In genomic region chr16:88926374-88926990, GRCh38 we compare ENCODE assay signal across 21 cellular contexts. TPM values are rescaled to one million over a fixed set of nuclear protein-coding genes. Genes with fewer than 3 reads are reported as not detected.
A peak's percentile ranks its signal among the peaks of the same experiment; 100 is the strongest.
DNase-seq lines count a peak whose midpoint lies in the region; ATAC-seq, FAIRE-seq and TF ChIP-seq lines count a peak whose summit lies in the region.
"Had no signal": no experiment of that assay in that cellular context is flagged by ENCODE, and none has a peak within 500 bp of the region (broad histone marks: within the 10 kb centered on the region; RNA-seq: fewer than 3 reads in every experiment).

No MANE protein-coding gene starts in this region.

- no peak for TF ChIP-seq EP300 in H1 (IDR thresholded peaks at IDR 0.05; ENCODE audit: borderline replicate concordance in 1 of 2, low read depth in 2 of 2, low read length in 2 of 2)

- H3K36me3 Mint-ChIP-seq in type B pancreatic cell, result no peaks in the 10 kb centered on the region
- H3K36me3 Mint-ChIP-seq: natural killer cell treated with Interleukin-12 subunit alpha and Interleukin-12 subunit beta and Interleukin-15 and Interleukin-18, amount 100 ng/mL, for 72 hours had no signal

- POLR2A ChIA-PET in H1 (lab: Charles Lee; ENCODE audit: partially characterized antibody), result interaction anchor here (0.6 to 1.3 kb wide), 2 partner anchors 84 to 591 kb away, joined by 3 read pairs; no protein-coding TSS in a partner anchor

- H3K4me1 Mint-ChIP-seq in type B pancreatic cell (ENCODE audit: unreplicated experiment), result peaks cover 15% of the 10 kb centered on the region

- H3K27ac ChIP-seq in OCI-LY1 (ENCODE audit: low read depth, low read length, poor library complexity, severe bottlenecking), result no peak overlapping the region
- no peak overlapping the region for H3K27ac ChIP-seq in H1 (ENCODE audit: low read depth, low read length)
- H3K27ac ChIP-seq: 22Rv1, C4-2B, SK-N-MC had no signal

- H3K4me3 ChIP-seq in OCI-LY1 (ENCODE audit: low read depth, low read length, poor library complexity, severe bottlenecking) (no peak overlapping the region), H1 (ENCODE audit: extremely low read depth in 1 of 4, insufficient read depth in 2 of 4, low read depth in 3 of 4, low read length in 4 of 4) (no peak overlapping the region)
- H3K4me3 ChIP-seq: heart left ventricle, SK-N-MC had no signal

- peak overlapping the region; percentile 70 for H3K4me3 Mint-ChIP-seq in type B pancreatic cell
- H3K4me3 Mint-ChIP-seq: activated CD4-positive, alpha-beta T cell treated with anti-CD3 and anti-CD28 coated beads for 36 hours; natural killer cell treated with Interleukin-12 subunit alpha and Interleukin-12 subunit beta and Interleukin-15 and Interleukin-18, amount 100 ng/mL, for 72 hours had no signal

- H2BK120ac ChIP-seq in H1 (replicated peaks; ENCODE audit: low read depth, low read length), result peak overlapping the region; percentile 43

- H3K9me3 ChIP-seq in OCI-LY1 (ENCODE audit: low read length) (no peaks in the 10 kb centered on the region), H1 (ENCODE audit: insufficient read depth in 2 of 2, low read depth in 1 of 2, low read length in 1 of 2) (no peaks in the 10 kb centered on the region)
- H3K9me3 ChIP-seq: heart left ventricle had no signal

- no peak overlapping the region for H4K5ac ChIP-seq in H1 (ENCODE audit: insufficient read length, low read depth, low read length)

- 84% methylated on average over 16 of the region's 27 CpGs; no CpG with 5 or more reads in 1 of the 2 experiments for WGBS in H1 (ENCODE audit: extremely low coverage in 1 of 2, insufficient coverage in 1 of 2, insufficient read length in 1 of 2, insufficient replicate concordance in 2 of 2, low coverage in 1 of 2, low lambda C conversion rate in 2 of 2, missing lambda C conversion rate in 1 of 2), 2 experiments

- H4K91ac ChIP-seq in H1 (replicated peaks; ENCODE audit: insufficient read length, low read length), result peak overlapping the region; percentile 65

- no peak overlapping the region for H2AFZ ChIP-seq in OCI-LY1 (ENCODE audit: low read length)
- no peak overlapping the region for H2AFZ ChIP-seq in H1 (ENCODE audit: low read length)

- no peak overlapping the region for H3K56ac ChIP-seq in H1 (replicated peaks; ENCODE audit: insufficient read length, low read depth, low read length)

- H2BK15ac ChIP-seq in H1 (ENCODE audit: low read length), result 0 out of 2 replicates have a peak overlapping the region, but pooled peaks have one; percentile 40

- no peaks in the 10 kb centered on the region for H3K27me3 Mint-ChIP-seq in type B pancreatic cell
- H3K27me3 Mint-ChIP-seq: activated CD4-positive, alpha-beta T cell treated with anti-CD3 and anti-CD28 coated beads for 36 hours had no signal

- no peak overlapping the region for H3K4me2 ChIP-seq in OCI-LY1 (ENCODE audit: low read length)
- H3K4me2 ChIP-seq in H1 (ENCODE audit: insufficient read depth in 1 of 2, low read depth in 2 of 2, low read length in 2 of 2), result no peak overlapping the region

- H2BK12ac ChIP-seq in H1 (ENCODE audit: low read depth, low read length), result peak overlapping the region; percentile 11; the same call in 1 of the 2 replicates

- no peak overlapping the region; the same call in 1 of the 2 replicates for H3K18ac ChIP-seq in H1 (ENCODE audit: extremely low read depth, low read length)

- no peak overlapping the region for H2BK20ac ChIP-seq in H1 (ENCODE audit: low read length)

- no peaks in the 10 kb centered on the region for H3K9me2 ChIP-seq in OCI-LY1 (ENCODE audit: low read depth, low read length)

- CTCF ChIA-PET in H1 (lab: Charles Lee; ENCODE audit: partially characterized antibody), result interaction anchor here (1.1 to 1.5 kb wide), 5 partner anchors 9 to 219 kb away, joined by 3 to 4 read pairs (median 3); no protein-coding TSS in a partner anchor

- no peaks in the 10 kb centered on the region for H4K20me1 ChIP-seq in OCI-LY1 (ENCODE audit: insufficient read depth, low read length)
- no peaks in the 10 kb centered on the region for H4K20me1 ChIP-seq in H1 (replicated peaks in 1 of 2; ENCODE audit: control insufficient read depth in 1 of 2, insufficient read depth in 2 of 2, low read length in 2 of 2)

- H3K36me3 ChIP-seq in OCI-LY1 (ENCODE audit: insufficient read depth, low read length) (peaks cover 6% of the 10 kb centered on the region; the same call in 1 of the 2 replicates), H1 (ENCODE audit: control insufficient read depth in 2 of 4, insufficient read depth in 4 of 4, low read length in 3 of 4) (no peaks in the 10 kb centered on the region)
- H3K36me3 ChIP-seq: heart left ventricle had no signal

- no peak for TF ChIP-seq RAD21 in H1 (IDR thresholded peaks at IDR 0.05 in 1 of 2, conservative IDR thresholded peaks at IDR 0.05 in 1 of 2; ENCODE audit: low read depth in 2 of 2, low read length in 2 of 2)

- H3K9ac ChIP-seq in OCI-LY1 (ENCODE audit: low read length) (no peak overlapping the region), H1 (replicated peaks in 1 of 4; ENCODE audit: extremely low read depth in 1 of 4, low read depth in 3 of 4, low read length in 3 of 4) (no peak overlapping the region)

- no peak overlapping the region for H4K8ac ChIP-seq in H1 (ENCODE audit: extremely low read depth, insufficient read depth, low read length)

- no peak overlapping the region for H3K23ac ChIP-seq in H1 (ENCODE audit: insufficient read length)

- H3K79me2 ChIP-seq in OCI-LY1 (ENCODE audit: insufficient read depth, low read length), result no peaks in the 10 kb centered on the region
- H3K79me2 ChIP-seq in H1 (ENCODE audit: control insufficient read depth in 1 of 2, insufficient read depth in 2 of 2, low read length in 2 of 2), result no peaks in the 10 kb centered on the region

- no peak overlapping the region; the same call in 1 of the 2 replicates for H2AK5ac ChIP-seq in H1 (ENCODE audit: low read depth, low read length)

- no peak for TF ChIP-seq POLR2A in H1 (IDR thresholded peaks at IDR 0.05; ENCODE audit: control extremely low read depth in 1 of 2, low read depth in 2 of 2, low read length in 2 of 2)

- peak; percentile 7; the same call in 1 of the 2 replicates for TF ChIP-seq CTCF in OCI-LY1 (IDR thresholded peaks at IDR 0.05; ENCODE audit: low read length)
- TF ChIP-seq CTCF in H1 (IDR thresholded peaks at IDR 0.05; ENCODE audit: control extremely low read depth in 1 of 3, insufficient read depth in 1 of 3, low read depth in 1 of 3, low read length in 3 of 3), result no peak
- TF ChIP-seq CTCF in type B pancreatic cell (conservative IDR thresholded peaks at IDR 0.05), result no peak

- H3K4ac ChIP-seq in H1 (replicated peaks; ENCODE audit: insufficient read length, low read depth, low read length), result peak overlapping the region; percentile 85

- no peak for FAIRE-seq in H1 (lab: Jason Lieb, UNC)
- FAIRE-seq: islet of Langerhans had no signal

- H3K27ac Mint-ChIP-seq in type B pancreatic cell, result peak overlapping the region; percentile 56
- H3K27ac Mint-ChIP-seq: activated CD4-positive, alpha-beta T cell treated with anti-CD3 and anti-CD28 coated beads for 36 hours; natural killer cell treated with Interleukin-12 subunit alpha and Interleukin-12 subunit beta and Interleukin-15 and Interleukin-18, amount 100 ng/mL, for 72 hours had no signal

- no peaks in the 10 kb centered on the region for H3K23me2 ChIP-seq in H1 (ENCODE audit: low read depth, low read length)

- H3F3A ChIP-seq in OCI-LY1 (ENCODE audit: insufficient read depth, low read length), result no peaks in the 10 kb centered on the region

- H3K14ac ChIP-seq in H1 (ENCODE audit: insufficient read length), result no peak overlapping the region

- no peaks in the 10 kb centered on the region for H3K79me1 ChIP-seq in H1 (ENCODE audit: low read depth, low read length)

- no peak overlapping the region; the same call in 1 of the 2 replicates for H2BK5ac ChIP-seq in H1 (ENCODE audit: low read depth, low read length)

- peaks cover 23% of the 10 kb centered on the region for H3K4me1 ChIP-seq in OCI-LY1 (ENCODE audit: insufficient read depth, low read length, severe bottlenecking)
- H3K4me1 ChIP-seq in H1 (replicated peaks in 1 of 4; ENCODE audit: control insufficient read depth in 3 of 4, insufficient read depth in 4 of 4, low read length in 3 of 4), result peaks cover 0 to 30% (median 16%) of the 10 kb centered on the region in 4 experiments; a peak in 5 of 7 replicates

- H3K9me3 Mint-ChIP-seq in type B pancreatic cell, result no peaks in the 10 kb centered on the region
- H3K9me3 Mint-ChIP-seq: natural killer cell treated with Interleukin-12 subunit alpha and Interleukin-12 subunit beta and Interleukin-15 and Interleukin-18, amount 100 ng/mL, for 72 hours had no signal

- ATAC-seq in GM21528 (IDR thresholded peaks at IDR 0.05; ENCODE audit: low FRiP score, unreplicated experiment) (no peak), HG03565 (IDR thresholded peaks at IDR 0.05; ENCODE audit: unreplicated experiment) (no peak)
- ATAC-seq: activated CD4-positive, alpha-beta T cell treated with anti-CD3 and anti-CD28 coated beads for 36 hours; heart left ventricle; natural killer cell treated with Interleukin-12 subunit alpha and Interleukin-12 subunit beta and Interleukin-15 and Interleukin-18, amount 100 ng/mL, for 72 hours had no signal

- DNase-seq in DMS53 (lab: John Stamatoyannopoulos, UW) (peak; percentile 22), DMS53 treated with DMSO at 0.1 percent for 48 hours (lab: John Stamatoyannopoulos, UW; ENCODE audit: unreplicated experiment) (no peak), H1 (ENCODE audit: low read depth in 1 of 2, low spot score in 2 of 2) (no peak), type B pancreatic cell (ENCODE audit: extremely low spot score, unreplicated experiment) (no peak), globus pallidus (ENCODE audit: low spot score) (no peak)
- DNase-seq: activated CD4-positive, alpha-beta T cell treated with anti-CD3 and anti-CD28 coated beads for 36 hours; central memory CD4-positive, alpha-beta T cell; heart left ventricle; mammary epithelial cell; NCI-H1092; NCI-H524 treated with DMSO at 0.1 percent for 48 hours; OCI-M1; T1000 had no signal

- no peaks in the 10 kb centered on the region; the same call in 1 of the 2 replicates for H3K27me3 ChIP-seq in OCI-LY1 (ENCODE audit: insufficient read depth, low read length)
- no peaks in the 10 kb centered on the region for H3K27me3 ChIP-seq in H1 (replicated peaks in 1 of 4; ENCODE audit: control insufficient read depth in 3 of 4, extremely low read depth in 1 of 4, insufficient read depth in 3 of 4, low read length in 3 of 4)

TF ChIP-seq in H1, 55 proteins besides CTCF, POLR2A, EP300 and RAD21 (continues in another document):
- TF ChIP-seq CHD2 (IDR thresholded peaks at IDR 0.05; ENCODE audit: low read length), result no peak
- TF ChIP-seq TBP (IDR thresholded peaks at IDR 0.05; ENCODE audit: low read depth, low read length), result no peak

RNA-seq across cellular contexts. Expression of gene CBFA2T3, which starts 50.5 kb away (rescaled TPM):
- total RNA-seq in H1 (2021; fragmentation: NEBNext Ultra II Directional; extraction: Animal tissue kit (Norgen Biotek cat#: 25700)), result 1.3 and 2.7 TPM in 2 replicates
- polyA plus RNA-seq in H1 (2011; rRNA removed), result 0.51 and 1.5 TPM in 2 replicates
- polyA plus RNA-seq in H1 (2011; cell fraction: cytosol; rRNA removed), result 0.62 TPM
- 3.9 TPM for polyA plus RNA-seq in H1 (2011; cell fraction: nucleus; rRNA removed)
- 0.99 to 1.7 TPM (median 1.2 TPM) in 4 replicates for polyA plus RNA-seq in H1 (2012, experiment 1 of 2)
- 1.1 TPM for polyA plus RNA-seq in H1 (2012, experiment 2 of 2)
- 1.6 TPM for polyA plus RNA-seq in H1 (2013, experiment 1 of 2)
- polyA plus RNA-seq in H1 (2013, experiment 2 of 2), result 1.2 TPM
- polyA minus RNA-seq in H1 (2011; rRNA and poly(A)+ RNA removed), result 0.59 and 0.66 TPM in 2 replicates
- polyA minus RNA-seq in H1 (2011; cell fraction: cytosol; rRNA and poly(A)+ RNA removed), result 2.9 TPM
- polyA minus RNA-seq in H1 (2011; cell fraction: nucleus; rRNA and poly(A)+ RNA removed), result 2.1 TPM
- total RNA-seq in type B pancreatic cell (ENCODE audit: low replicate concordance), result 8.9 and 9.4 TPM in 2 replicates
